ENCODE assay signal across 8 cellular contexts in genomic region chr9:35518212-35518917, GRCh38. TPM values are rescaled to one million over a fixed set of nuclear protein-coding genes. Genes with fewer than 3 reads are reported as not detected.
A peak's percentile ranks its signal among the peaks of the same experiment; 100 is the strongest.
DNase-seq lines count a peak whose midpoint lies in the region; ATAC-seq, FAIRE-seq and TF ChIP-seq lines count a peak whose summit lies in the region.

No MANE protein-coding gene starts in this region.

- DNase-seq in RPMI7951 (ENCODE audit: low read depth): peak; percentile 85
- DNase-seq in fibroblast of mammary gland (ENCODE audit: low read depth): peak; percentile 71
- peak; percentile 83 for DNase-seq in neural progenitor cell (ENCODE audit: low spot score)
- no peak for DNase-seq in NCI-H748 treated with DMSO at 0.1 percent for 48 hours (lab: John Stamatoyannopoulos, UW)
- DNase-seq in GM19239 (ENCODE audit: insufficient read length, low spot score): no peak

- peak overlapping the region; percentile 30 for H3K4me3 Mint-ChIP-seq in neural progenitor cell

- H3K4me1 ChIP-seq in neural progenitor cell: peaks cover 35% of the 10 kb centered on the region

- no peaks in the 10 kb centered on the region for H3K27me3 Mint-ChIP-seq in neural progenitor cell (ENCODE audit: insufficient read depth, low read depth)

- peaks cover 49% of the 10 kb centered on the region for H3K4me1 Mint-ChIP-seq in neural progenitor cell

- no peaks in the 10 kb centered on the region for H3K36me3 ChIP-seq in neural progenitor cell

- FAIRE-seq in GM19239 (lab: Jason Lieb, UNC): no peak

- no peaks in the 10 kb centered on the region for H3K27me3 ChIP-seq in neural progenitor cell

- H3K27ac ChIP-seq in C4-2B (peak overlapping the region; percentile 41), neural progenitor cell (peak overlapping the region; percentile 15)

- H3F3A ChIP-seq in neural progenitor cell (ENCODE audit: low read depth): peaks cover 20% of the 10 kb centered on the region

- peak overlapping the region; percentile 92 for H3K27ac Mint-ChIP-seq in neural progenitor cell

- H3K4me3 ChIP-seq in fibroblast of mammary gland (ENCODE audit: control insufficient read depth, low read depth, low read length) (no peak overlapping the region), neural progenitor cell (no peak overlapping the region)

- H4K20me1 ChIP-seq in neural progenitor cell (ENCODE audit: low read depth): peaks cover 3% of the 10 kb centered on the region

- H3K9ac ChIP-seq in neural progenitor cell: no peak overlapping the region

- no peaks in the 10 kb centered on the region for H3K9me3 ChIP-seq in neural progenitor cell (ENCODE audit: low read depth)

- no peak for ATAC-seq in HG02763 (IDR thresholded peaks at IDR 0.05; ENCODE audit: unreplicated experiment)
- ATAC-seq in HG02981 (IDR thresholded peaks at IDR 0.05; ENCODE audit: unreplicated experiment): no peak

- no peak overlapping the region for H2AFZ ChIP-seq in neural progenitor cell (replicated peaks)

- H3K9me3 Mint-ChIP-seq in neural progenitor cell: no peaks in the 10 kb centered on the region

- no peaks in the 10 kb centered on the region for H3K36me3 Mint-ChIP-seq in neural progenitor cell

- no peaks in the 10 kb centered on the region for H3K79me2 ChIP-seq in neural progenitor cell (ENCODE audit: low read depth)

- peak overlapping the region; percentile 36 for H3K4me2 ChIP-seq in neural progenitor cell

- TF ChIP-seq CTCF in C4-2B (conservative IDR thresholded peaks at IDR 0.05): no peak
- TF ChIP-seq CTCF in fibroblast of mammary gland (conservative IDR thresholded peaks at IDR 0.05; ENCODE audit: control insufficient read depth, insufficient read depth, low read depth, low read length): no peak
- TF ChIP-seq CTCF in neural progenitor cell (IDR thresholded peaks at IDR 0.05): no peak

RNA-seq across cellular contexts. Expression of gene RUSC2, which starts 28.5 kb away (rescaled TPM):
- 6.4 and 7.6 TPM in 2 replicates for total RNA-seq in RPMI7951 (2014; rRNA removed; shearing (Covaris generic))
- 3.5 and 9.9 TPM in 2 replicates for total RNA-seq in neural progenitor cell (ENCODE audit: low replicate concordance)

Comparison
In these comparisons a context has a peak if more than half of its experiments do, and no peak if none do; other contexts are left out.
1. DNase-seq: peak in RPMI7951 (single experiment), fibroblast of mammary gland (single experiment) and neural progenitor cell (single experiment); none in NCI-H748 treated with DMSO at 0.1 percent for 48 hours (single experiment) and GM19239 (single experiment).